Comparison of ENCODE assay signal across 18 cellular contexts in the genomic region with DNA sequence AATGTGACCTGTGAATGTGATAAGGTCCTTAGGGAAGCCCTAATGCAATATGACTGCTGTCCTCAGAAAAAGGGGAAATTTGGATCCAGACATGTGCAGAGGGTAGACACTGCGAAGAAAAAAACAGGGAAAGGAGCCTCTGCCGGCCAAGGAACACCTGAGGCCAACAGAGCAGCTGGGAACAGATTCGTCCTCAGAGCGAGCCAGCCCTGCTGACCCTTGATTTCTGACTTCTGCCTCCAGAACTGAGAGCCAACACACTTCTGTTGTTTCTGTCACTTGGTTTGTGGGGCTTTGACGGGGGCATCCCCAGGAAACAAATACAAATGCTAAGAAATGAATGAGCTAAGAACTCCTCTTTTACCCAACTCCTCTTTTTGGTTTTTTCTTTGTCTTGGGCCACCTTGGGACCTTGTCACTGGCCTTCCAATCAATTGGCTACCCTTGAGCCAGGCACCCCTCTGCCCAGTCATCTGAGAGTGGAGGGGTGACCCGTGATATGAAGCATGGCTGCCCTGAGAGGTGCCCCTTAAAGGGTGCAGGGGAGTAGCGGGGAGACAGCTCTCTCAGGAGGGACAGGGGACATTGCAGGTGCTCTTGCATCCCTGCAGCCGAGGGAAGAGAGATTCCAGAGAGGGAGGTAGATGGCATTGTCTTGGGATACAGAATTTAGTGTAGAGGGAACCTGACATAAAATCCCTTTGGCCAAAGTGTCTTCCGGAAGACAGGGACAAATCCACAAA. TPM values are rescaled to one million over a fixed set of nuclear protein-coding genes. Genes with fewer than 3 reads are reported as not detected.
DNase-seq lines count a peak whose midpoint lies in the region; ATAC-seq and TF ChIP-seq lines count a peak whose summit lies in the region.
"Had no signal": no experiment of that assay in that cellular context is flagged by ENCODE, and none has a peak within 500 bp of the region (broad histone marks: within the 10 kb centered on the region; RNA-seq: fewer than 3 reads in every experiment).

No MANE protein-coding gene starts in this region.

- H3F3A ChIP-seq in PC-3 (ENCODE audit: low read length, unreplicated experiment): no peaks in the 10 kb centered on the region

- POLR2A ChIA-PET in PC-3 (lab: Charles Lee; ENCODE audit: unreplicated experiment): interaction anchor here (0.7 kb wide), 1 partner anchor 660 kb away, joined by 3 read pairs; no protein-coding TSS in a partner anchor

- H4K20me1 ChIP-seq in PC-3 (ENCODE audit: low read length) (no peaks in the 10 kb centered on the region), osteoblast (ENCODE audit: insufficient read depth, low read length) (no peaks in the 10 kb centered on the region)

- BruUV-seq in PC-3 (replicated peaks; lab: Mats Ljungman, UMichigan): no TSS peak

- DNase-seq in PC-3: no peak
- DNase-seq in esophagus squamous epithelium (lab: John Stamatoyannopoulos, UW): no peak
- no peak for DNase-seq in osteoblast (ENCODE audit: insufficient read length, low spot score, missing footprints)
- DNase-seq in transverse colon: no peak
- DNase-seq in stimulated activated CD4-positive, alpha-beta T cell treated with anti-CD3 and anti-CD28 coated beads, Interleukin-12 subunit alpha, Interleukin-12 subunit beta, amount 100 ng/mL, for 4 hours: no peak
- DNase-seq in endothelial cell (ENCODE audit: low spot score): no peak
- DNase-seq in DMS53 treated with DMSO at 0.1 percent for 48 hours (lab: John Stamatoyannopoulos, UW; ENCODE audit: unreplicated experiment): no peak
- no peak for DNase-seq in OCI-M2 (lab: John Stamatoyannopoulos, UW; ENCODE audit: unreplicated experiment)
- DNase-seq: activated CD4-positive, CD25-positive, alpha-beta regulatory T cell; activated CD8-positive, alpha-beta T cell treated with anti-CD3 and anti-CD28 coated beads, Interleukin-2, amount 10 ng/mL, durations not matched to agents 7 days and 5 days; Caco-2; glutamatergic neuron; NCI-H1048; stimulated activated naive CD8-positive, alpha-beta T cell treated with anti-CD3 and anti-CD28 coated beads, Interleukin-15, amount 100 ng/mL, for 72 hours; T-helper 17 cell had no signal

- H3K9ac ChIP-seq in PC-3 (ENCODE audit: low read length): no peak overlapping the region

- no peaks in the 10 kb centered on the region for H3K9me2 ChIP-seq in PC-3 (replicated peaks; ENCODE audit: low read length)

- no peak for TF ChIP-seq EP300 in transverse colon (IDR thresholded peaks at IDR 0.05; ENCODE audit: low read depth)

- TF ChIP-seq POLR2A in esophagus squamous epithelium (IDR thresholded peaks at IDR 0.05) (no peak), transverse colon (IDR thresholded peaks at IDR 0.05) (no peak)

- H3K27me3 ChIP-seq in PC-3 (ENCODE audit: low read length): no peaks in the 10 kb centered on the region
- H3K27me3 ChIP-seq in esophagus squamous epithelium: peaks cover 0 to 47% (median 0%) of the 10 kb centered on the region in 4 donors
- H3K27me3 ChIP-seq in osteoblast (ENCODE audit: insufficient read depth, low read length): peaks cover 10% of the 10 kb centered on the region
- H3K27me3 ChIP-seq in transverse colon: no peaks in the 10 kb centered on the region
- H3K27me3 ChIP-seq: dorsolateral prefrontal cortex had no signal

- H3K4me1 ChIP-seq in PC-3 (ENCODE audit: insufficient read depth, low read length) (peaks cover 13% of the 10 kb centered on the region), esophagus squamous epithelium (peaks cover 0 to 33% (median 9%) of the 10 kb centered on the region in 3 donors), osteoblast (ENCODE audit: insufficient read depth, low read length) (peaks cover 5% of the 10 kb centered on the region), transverse colon (peaks cover 6 to 32% (median 16%) of the 10 kb centered on the region in 4 donors)
- H3K4me1 ChIP-seq: Caco-2 had no signal

- CTCF ChIA-PET in PC-3 (lab: Charles Lee): no interaction called here

- WGBS in esophagus squamous epithelium, 2 donors: 75 to 77% methylated on average over 8 of the region's 9 CpGs
- 74 to 84% methylated on average over 7 to 9 of the region's 9 CpGs for WGBS in transverse colon (ENCODE audit: low coverage in 1 of 2), 2 donors

- H3K4me3 Mint-ChIP-seq in endothelial cell (ENCODE audit: unreplicated experiment): no peak overlapping the region
- H3K4me3 Mint-ChIP-seq: activated CD8-positive, alpha-beta T cell treated with anti-CD3 and anti-CD28 coated beads, Interleukin-2, amount 10 ng/mL, durations not matched to agents 7 days and 5 days; neural crest cell; stimulated activated naive CD8-positive, alpha-beta T cell treated with anti-CD3 and anti-CD28 coated beads, Interleukin-15, amount 100 ng/mL, for 72 hours; T-helper 17 cell had no signal

- H3K9me3 ChIP-seq in PC-3 (ENCODE audit: low read length): no peaks in the 10 kb centered on the region
- H3K9me3 ChIP-seq in esophagus squamous epithelium: no peaks in the 10 kb centered on the region
- no peaks in the 10 kb centered on the region for H3K9me3 ChIP-seq in osteoblast (ENCODE audit: low read depth, low read length)
- no peaks in the 10 kb centered on the region for H3K9me3 ChIP-seq in transverse colon
- H3K9me3 ChIP-seq: Caco-2 had no signal

- no peaks in the 10 kb centered on the region for H3K4me1 Mint-ChIP-seq in endothelial cell (ENCODE audit: unreplicated experiment)

- no peaks in the 10 kb centered on the region for H3K36me3 Mint-ChIP-seq in endothelial cell (ENCODE audit: low read depth, unreplicated experiment)

- ATAC-seq in PC-3: no peak; the same call in 1 of the 2 replicates
- ATAC-seq: activated CD8-positive, alpha-beta T cell treated with anti-CD3 and anti-CD28 coated beads, Interleukin-2, amount 10 ng/mL, durations not matched to agents 7 days and 5 days; stimulated activated naive CD8-positive, alpha-beta T cell treated with anti-CD3 and anti-CD28 coated beads, Interleukin-15, amount 100 ng/mL, for 72 hours; T-helper 17 cell had no signal

- peak overlapping the region; percentile 77 for H3K4me2 ChIP-seq in PC-3 (ENCODE audit: low read length)
- H3K4me2 ChIP-seq in osteoblast (ENCODE audit: insufficient read depth, low read length): peak overlapping the region; percentile 75

- H3K9me3 Mint-ChIP-seq in endothelial cell (ENCODE audit: unreplicated experiment): no peaks in the 10 kb centered on the region
- H3K9me3 Mint-ChIP-seq: neural crest cell; stimulated activated naive CD8-positive, alpha-beta T cell treated with anti-CD3 and anti-CD28 coated beads, Interleukin-15, amount 100 ng/mL, for 72 hours had no signal

- in situ Hi-C loops in transverse colon (cut with MboI; ENCODE audit: low pct_ligation_motif_present in 1 of 4, low pct_unique_long_range_greater_than_20kb in 1 of 4, low sequenced_read_pairs in 3 of 4): no loop called here

- no peak overlapping the region for H3K27ac Mint-ChIP-seq in endothelial cell (ENCODE audit: unreplicated experiment)
- H3K27ac Mint-ChIP-seq: activated CD8-positive, alpha-beta T cell treated with anti-CD3 and anti-CD28 coated beads, Interleukin-2, amount 10 ng/mL, durations not matched to agents 7 days and 5 days; stimulated activated naive CD8-positive, alpha-beta T cell treated with anti-CD3 and anti-CD28 coated beads, Interleukin-15, amount 100 ng/mL, for 72 hours; T-helper 17 cell had no signal

- H3K4me3 ChIP-seq in PC-3 (ENCODE audit: low read length): no peak overlapping the region
- no peak overlapping the region for H3K4me3 ChIP-seq in esophagus squamous epithelium
- no peak overlapping the region for H3K4me3 ChIP-seq in osteoblast (ENCODE audit: insufficient read depth, low read length)
- H3K4me3 ChIP-seq in transverse colon: no peak overlapping the region
- H3K4me3 ChIP-seq: dorsolateral prefrontal cortex had no signal

- peaks cover 8% of the 10 kb centered on the region for H3K27me3 Mint-ChIP-seq in endothelial cell (ENCODE audit: unreplicated experiment)

- H3K27ac ChIP-seq in PC-3 (ENCODE audit: low read length): peak overlapping the region; percentile 31; the same call in 1 of the 2 replicates
- peak overlapping the region in 3 of 4 donors; percentile 69 to 80 (median 78) for H3K27ac ChIP-seq in esophagus squamous epithelium
- no peak overlapping the region for H3K27ac ChIP-seq in osteoblast (ENCODE audit: low read depth, low read length)
- H3K27ac ChIP-seq in transverse colon: peak overlapping the region; percentile 62 to 85 (median 73)

- H2AFZ ChIP-seq in PC-3 (ENCODE audit: low read length) (no peak overlapping the region), osteoblast (ENCODE audit: low read length) (no peak overlapping the region)

- H3K36me3 ChIP-seq in PC-3 (ENCODE audit: low read depth, low read length) (no peaks in the 10 kb centered on the region), esophagus squamous epithelium (no peaks in the 10 kb centered on the region), osteoblast (ENCODE audit: insufficient read depth, low read length) (no peaks in the 10 kb centered on the region), transverse colon (no peaks in the 10 kb centered on the region)

- H3K79me2 ChIP-seq in PC-3 (ENCODE audit: low read length) (no peaks in the 10 kb centered on the region), osteoblast (ENCODE audit: insufficient read depth, low read length) (no peaks in the 10 kb centered on the region)

- intact Hi-C loops in PC-3 (cut with micrococcal nuclease): no loop called here
- intact Hi-C loops in esophagus squamous epithelium (cut with DNase I): no loop called here
- intact Hi-C loops in transverse colon (cut with DNase I; ENCODE audit: low total_unique reads): no loop called here

- TF ChIP-seq CTCF in PC-3 (conservative IDR thresholded peaks at IDR 0.05; ENCODE audit: low read depth, low read length) (no peak), esophagus squamous epithelium (IDR thresholded peaks at IDR 0.05) (no peak), osteoblast (IDR thresholded peaks at IDR 0.05; ENCODE audit: extremely low read depth, low read depth, low read length) (no peak), transverse colon (IDR thresholded peaks at IDR 0.05) (no peak), endothelial cell (IDR thresholded peaks at IDR 0.05; ENCODE audit: unreplicated experiment) (no peak)

RNA-seq across cellular contexts. Expression of a gene that starts 16.9 kb away (rescaled TPM):
- total RNA-seq in PC-3 (2014; rRNA removed) (not detected in 2 replicates), esophagus squamous epithelium (10 to 100 TPM in 1 of 4 donors, 1 to 10 TPM in 2, under 1 TPM in 1; 0.15 to 13.4 (median 2.4) TPM), osteoblast (not detected in 2 replicates), transverse colon (10 to 100 TPM in 1 of 4 donors, 1 to 10 TPM in 3; 4.2 to 11.6 (median 7.1) TPM), endothelial cell (ENCODE audit: unreplicated experiment) (0.41 TPM)
- total RNA-seq: bronchial epithelial cell had no signal
